9 cellular contexts compared by ENCODE assay signal in the genomic region with DNA sequence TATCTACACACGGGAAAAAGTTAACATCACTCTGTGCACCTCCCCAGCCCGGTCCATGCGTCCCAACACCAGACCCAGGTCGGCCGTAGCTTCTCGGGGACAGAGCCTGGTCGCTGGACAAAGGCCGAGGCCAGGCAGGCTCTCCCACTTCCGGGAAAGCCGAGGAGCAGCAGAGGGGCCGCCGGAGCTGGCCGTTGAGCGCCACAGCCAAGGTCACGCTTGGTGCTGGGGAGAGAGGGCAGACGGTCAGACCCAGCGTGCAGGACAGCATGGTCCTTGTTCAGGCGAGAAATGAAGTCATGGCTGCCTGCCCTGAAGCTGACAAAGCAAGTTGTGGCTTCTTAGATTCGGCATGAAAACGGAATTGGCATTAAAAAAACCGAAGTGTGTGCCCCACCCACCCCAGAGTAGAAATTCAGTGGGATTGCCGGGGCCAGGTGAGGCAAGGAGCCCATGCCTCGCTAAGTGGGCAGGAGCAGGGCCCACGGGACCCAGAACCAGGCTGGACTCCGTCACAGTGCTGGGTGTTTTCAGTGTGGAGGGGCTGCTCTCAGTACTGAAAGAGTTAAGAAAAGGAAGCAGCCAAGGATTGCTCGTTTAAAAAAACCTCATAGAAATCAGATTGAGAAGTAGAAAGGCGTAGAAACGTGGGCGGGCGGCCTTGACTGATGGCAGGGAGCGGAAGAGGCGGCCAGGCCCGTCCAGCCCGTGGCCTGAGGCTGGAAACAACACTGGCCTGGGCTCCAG. TPM values are rescaled to one million over a fixed set of nuclear protein-coding genes. Genes with fewer than 3 reads are reported as not detected.
DNase-seq lines count a peak whose midpoint lies in the region; ATAC-seq, FAIRE-seq and TF ChIP-seq lines count a peak whose summit lies in the region.
"Had no signal": no experiment of that assay in that cellular context is flagged by ENCODE, and none has a peak within 500 bp of the region (broad histone marks: within the 10 kb centered on the region; RNA-seq: fewer than 3 reads in every experiment).

No MANE protein-coding gene starts in this region.

- H3K9me3 ChIP-seq in endothelial cell of umbilical vein (replicated peaks; ENCODE audit: control insufficient read depth, insufficient read depth, low read length): no peaks in the 10 kb centered on the region
- no peaks in the 10 kb centered on the region for H3K9me3 ChIP-seq in vagina
- H3K9me3 ChIP-seq: colonic mucosa had no signal

- CTCF ChIA-PET in endothelial cell of umbilical vein (lab: Charles Lee): interaction anchor here (1.0 to 2.9 kb wide), 3 partner anchors 58 to 254 kb away, joined by 3 to 21 read pairs (median 6); a partner anchor contains a TSS
- CTCF ChIA-PET in GM10248 (lab: Yijun Ruan, JAX): interaction anchor here (1.0 kb wide), 1 partner anchor 9 kb away, joined by 3 read pairs; no protein-coding TSS in a partner anchor

- no peak for FAIRE-seq in endothelial cell of umbilical vein (lab: Jason Lieb, UNC)
- FAIRE-seq in D721Med (lab: Jason Lieb, UNC): no peak

- no peak overlapping the region for H2AFZ ChIP-seq in endothelial cell of umbilical vein (ENCODE audit: low read depth, low read length)

- TF ChIP-seq CTCF in endothelial cell of umbilical vein (IDR thresholded peaks at IDR 0.05; ENCODE audit: extremely low read depth in 1 of 2, insufficient read depth in 1 of 2, low read depth in 1 of 2, low read length in 2 of 2) (no peak), vagina (IDR thresholded peaks at IDR 0.05) (no peak), D721Med (IDR thresholded peaks at IDR 0.05; ENCODE audit: insufficient read depth, missing control alignments) (no peak), GM10248 (IDR thresholded peaks at IDR 0.05; ENCODE audit: control extremely low read depth, extremely low read depth, low read depth, missing control alignments) (no peak)

- H3K9me1 ChIP-seq in endothelial cell of umbilical vein (replicated peaks; ENCODE audit: control insufficient read depth, extremely low read depth, insufficient read depth, low read length): no peaks in the 10 kb centered on the region

- H3K4me3 ChIP-seq in endothelial cell of umbilical vein (replicated peaks in 1 of 3; ENCODE audit: insufficient read depth in 1 of 3, low read depth in 1 of 3, low read length in 3 of 3) (no peak overlapping the region), vagina (peak overlapping the region in 1 of 2 donors; percentile 5)
- H3K4me3 ChIP-seq: colonic mucosa had no signal

- intact Hi-C loops in Right ventricle myocardium inferior (cut with DNase I): loop anchor here (5.0 kb wide), 2 partner anchors 168 to 253 kb away; a partner anchor contains a TSS
- intact Hi-C loops in cardiac septum (cut with DNase I): loop anchor here (5.0 kb wide), 1 partner anchor 168 kb away; a partner anchor contains a TSS
- intact Hi-C loops in endothelial cell of umbilical vein (cut with micrococcal nuclease): no loop called here
- intact Hi-C loops in vagina (cut with DNase I): loop anchor here (5.0 kb wide), 2 partner anchors 178 to 248 kb away; a partner anchor contains a TSS

- H3K4me3 Mint-ChIP-seq in natural killer cell treated with Interleukin-12 subunit alpha and Interleukin-12 subunit beta and Interleukin-15 and Interleukin-18, amount 100 ng/mL, for 72 hours: peak overlapping the region; percentile 36

- H3K27ac ChIP-seq in endothelial cell of umbilical vein (ENCODE audit: insufficient read depth, low read depth, low read length) (no peak overlapping the region), vagina (peak overlapping the region; percentile 83)
- H3K27ac ChIP-seq: colonic mucosa had no signal

- no peaks in the 10 kb centered on the region for H4K20me1 ChIP-seq in endothelial cell of umbilical vein (replicated peaks; ENCODE audit: control insufficient read depth, extremely low read depth, insufficient read depth, low read length)

- peak overlapping the region; percentile 12 for H3K4me2 ChIP-seq in endothelial cell of umbilical vein (ENCODE audit: insufficient read depth, low read length)

- DNase-seq in Right ventricle myocardium inferior (ENCODE audit: missing footprints) (peak; percentile 74), cardiac septum (ENCODE audit: low spot score) (no peak), endothelial cell of umbilical vein (ENCODE audit: low read depth, low spot score) (no peak), vagina (ENCODE audit: extremely low spot score in 2 of 2) (no peak), D721Med (ENCODE audit: insufficient read length, low spot score) (no peak), GM10248 (ENCODE audit: extremely low spot score) (no peak), NCI-H146 (lab: John Stamatoyannopoulos, UW) (no peak)
- no peak for DNase-seq in natural killer cell treated with Interleukin-12 subunit alpha and Interleukin-12 subunit beta and Interleukin-15 and Interleukin-18, amount 100 ng/mL, for 72 hours (ENCODE audit: low spot score)
- DNase-seq: colonic mucosa had no signal

- no peaks in the 10 kb centered on the region for H3K36me3 Mint-ChIP-seq in natural killer cell treated with Interleukin-12 subunit alpha and Interleukin-12 subunit beta and Interleukin-15 and Interleukin-18, amount 100 ng/mL, for 72 hours

- peaks cover 0 to 10% of the 10 kb centered on the region in 2 experiments for H3K36me3 ChIP-seq in endothelial cell of umbilical vein (ENCODE audit: control insufficient read depth in 2 of 2, extremely low read depth in 1 of 2, insufficient read depth in 2 of 2, low read length in 2 of 2)
- H3K36me3 ChIP-seq in vagina: peaks cover 0 to 31% of the 10 kb centered on the region in 2 donors
- H3K36me3 ChIP-seq: colonic mucosa had no signal

- POLR2A ChIA-PET in endothelial cell of umbilical vein (lab: Charles Lee): no interaction called here
- POLR2A ChIA-PET in GM10248 (lab: Yijun Ruan, JAX): no interaction called here

- peak; percentile 14 for ATAC-seq in Right ventricle myocardium inferior
- no peak for ATAC-seq in natural killer cell treated with Interleukin-12 subunit alpha and Interleukin-12 subunit beta and Interleukin-15 and Interleukin-18, amount 100 ng/mL, for 72 hours

- no peak overlapping the region for H3K9ac ChIP-seq in endothelial cell of umbilical vein (replicated peaks; ENCODE audit: extremely low read depth, insufficient read depth, low read length)

- peaks cover 24 to 34% of the 10 kb centered on the region in 2 donors for H3K4me1 Mint-ChIP-seq in natural killer cell treated with Interleukin-12 subunit alpha and Interleukin-12 subunit beta and Interleukin-15 and Interleukin-18, amount 100 ng/mL, for 72 hours (ENCODE audit: low read depth in 2 of 2)

- H3K9me3 Mint-ChIP-seq in natural killer cell treated with Interleukin-12 subunit alpha and Interleukin-12 subunit beta and Interleukin-15 and Interleukin-18, amount 100 ng/mL, for 72 hours: no peaks in the 10 kb centered on the region

- H3K27me3 ChIP-seq in endothelial cell of umbilical vein (ENCODE audit: control insufficient read depth in 2 of 2, insufficient read depth in 2 of 2, low read length in 2 of 2) (no peaks in the 10 kb centered on the region), vagina (no peaks in the 10 kb centered on the region)
- H3K27me3 ChIP-seq: colonic mucosa had no signal

- dilution Hi-C loops in endothelial cell of umbilical vein (cut with MboI; ENCODE audit: extremely low pct_ligation_motif_present, low sequenced_read_pairs): no loop called here

- H3K4me1 ChIP-seq in endothelial cell of umbilical vein (ENCODE audit: control insufficient read depth, extremely low read depth, insufficient read depth, low read length) (peaks cover 30% of the 10 kb centered on the region), vagina (peaks cover 49% of the 10 kb centered on the region)

- BruUV-seq in endothelial cell of umbilical vein (replicated peaks; lab: Mats Ljungman, UMichigan): TSS peak; percentile 7

- H3K79me2 ChIP-seq in endothelial cell of umbilical vein (ENCODE audit: control insufficient read depth, insufficient read depth, low read length): peaks cover 23% of the 10 kb centered on the region

- TF ChIP-seq POLR2A in endothelial cell of umbilical vein (IDR thresholded peaks at IDR 0.05; ENCODE audit: low read depth, low read length): no peak
- TF ChIP-seq POLR2A in vagina (IDR thresholded peaks at IDR 0.05): no peak

- no peaks in the 10 kb centered on the region for H3K27me3 Mint-ChIP-seq in natural killer cell treated with Interleukin-12 subunit alpha and Interleukin-12 subunit beta and Interleukin-15 and Interleukin-18, amount 100 ng/mL, for 72 hours

- H3K27ac Mint-ChIP-seq in natural killer cell treated with Interleukin-12 subunit alpha and Interleukin-12 subunit beta and Interleukin-15 and Interleukin-18, amount 100 ng/mL, for 72 hours: peak overlapping the region; percentile 74 to 91

RNA-seq across cellular contexts. Expression of a gene that starts 4.3 kb away (rescaled TPM):
- total RNA-seq in Right ventricle myocardium inferior (158 TPM), cardiac septum (139 TPM), endothelial cell of umbilical vein (217 and 226 TPM in 2 replicates), vagina (147 TPM)
- 181 and 193 TPM in 2 replicates for polyA plus RNA-seq in endothelial cell of umbilical vein
- polyA plus RNA-seq in endothelial cell of umbilical vein (2011; cell fraction: cytosol; rRNA removed): 307 and 353 TPM in 2 replicates
- polyA plus RNA-seq in endothelial cell of umbilical vein (2011; cell fraction: nucleus; rRNA removed): 254 and 309 TPM in 2 replicates
- polyA plus RNA-seq in endothelial cell of umbilical vein (2012): 186 and 240 TPM in 2 replicates
- polyA minus RNA-seq in endothelial cell of umbilical vein: 47.9 and 49.3 TPM in 2 replicates
- 43.5 TPM for polyA minus RNA-seq in endothelial cell of umbilical vein (2011; cell fraction: cytosol; rRNA and poly(A)+ RNA removed)
- 9.7 and 23.7 TPM in 2 replicates for polyA minus RNA-seq in endothelial cell of umbilical vein (2011; cell fraction: nucleus; rRNA and poly(A)+ RNA removed)
- total RNA-seq in natural killer cell treated with Interleukin-12 subunit alpha and Interleukin-12 subunit beta and Interleukin-15 and Interleukin-18, amount 100 ng/mL, for 72 hours: 100 to 1,000 TPM; 146 to 212 TPM

RNA-seq across cellular contexts. Expression of a gene that starts 9.7 kb away (rescaled TPM):
- total RNA-seq in Right ventricle myocardium inferior: 16.2 TPM
- 10.6 TPM for total RNA-seq in cardiac septum
- total RNA-seq in endothelial cell of umbilical vein: 17.9 and 24.1 TPM in 2 replicates
- polyA plus RNA-seq in endothelial cell of umbilical vein: 16.8 and 24.6 TPM in 2 replicates
- polyA plus RNA-seq in endothelial cell of umbilical vein (2011; cell fraction: cytosol; rRNA removed): 10.0 and 13.4 TPM in 2 replicates
- 49.8 and 60.2 TPM in 2 replicates for polyA plus RNA-seq in endothelial cell of umbilical vein (2011; cell fraction: nucleus; rRNA removed)
- polyA plus RNA-seq in endothelial cell of umbilical vein (2012): 9.3 and 14.4 TPM in 2 replicates
- polyA minus RNA-seq in endothelial cell of umbilical vein: 11.2 and 14.9 TPM in 2 replicates
- 12.9 TPM for polyA minus RNA-seq in endothelial cell of umbilical vein (2011; cell fraction: cytosol; rRNA and poly(A)+ RNA removed)
- 11.1 and 11.3 TPM in 2 replicates for polyA minus RNA-seq in endothelial cell of umbilical vein (2011; cell fraction: nucleus; rRNA and poly(A)+ RNA removed)
- 10 to 100 TPM; 19.1 to 36.8 TPM for total RNA-seq in natural killer cell treated with Interleukin-12 subunit alpha and Interleukin-12 subunit beta and Interleukin-15 and Interleukin-18, amount 100 ng/mL, for 72 hours
- total RNA-seq in vagina: 26.0 TPM

RNA-seq across cellular contexts. Expression of a gene that starts 18.5 kb away (rescaled TPM):
- 4.4 TPM for total RNA-seq in Right ventricle myocardium inferior
- total RNA-seq in cardiac septum: 7.2 TPM
- 12.0 and 16.9 TPM in 2 replicates for total RNA-seq in endothelial cell of umbilical vein
- polyA plus RNA-seq in endothelial cell of umbilical vein: 11.7 and 14.9 TPM in 2 replicates
- polyA plus RNA-seq in endothelial cell of umbilical vein (2011; cell fraction: cytosol; rRNA removed): 6.0 and 7.2 TPM in 2 replicates
- 17.7 and 19.0 TPM in 2 replicates for polyA plus RNA-seq in endothelial cell of umbilical vein (2011; cell fraction: nucleus; rRNA removed)
- 5.9 and 7.8 TPM in 2 replicates for polyA plus RNA-seq in endothelial cell of umbilical vein (2012)
- polyA minus RNA-seq in endothelial cell of umbilical vein: 20.0 and 29.5 TPM in 2 replicates
- 5.3 TPM for polyA minus RNA-seq in endothelial cell of umbilical vein (2011; cell fraction: cytosol; rRNA and poly(A)+ RNA removed)
- 16.0 and 19.1 TPM in 2 replicates for polyA minus RNA-seq in endothelial cell of umbilical vein (2011; cell fraction: nucleus; rRNA and poly(A)+ RNA removed)
- total RNA-seq in natural killer cell treated with Interleukin-12 subunit alpha and Interleukin-12 subunit beta and Interleukin-15 and Interleukin-18, amount 100 ng/mL, for 72 hours: 1 to 10 TPM; 4.5 to 6.3 TPM
- total RNA-seq in vagina: 4.2 TPM
